ENCODE assay signal across 8 cellular contexts in the genomic region with DNA sequence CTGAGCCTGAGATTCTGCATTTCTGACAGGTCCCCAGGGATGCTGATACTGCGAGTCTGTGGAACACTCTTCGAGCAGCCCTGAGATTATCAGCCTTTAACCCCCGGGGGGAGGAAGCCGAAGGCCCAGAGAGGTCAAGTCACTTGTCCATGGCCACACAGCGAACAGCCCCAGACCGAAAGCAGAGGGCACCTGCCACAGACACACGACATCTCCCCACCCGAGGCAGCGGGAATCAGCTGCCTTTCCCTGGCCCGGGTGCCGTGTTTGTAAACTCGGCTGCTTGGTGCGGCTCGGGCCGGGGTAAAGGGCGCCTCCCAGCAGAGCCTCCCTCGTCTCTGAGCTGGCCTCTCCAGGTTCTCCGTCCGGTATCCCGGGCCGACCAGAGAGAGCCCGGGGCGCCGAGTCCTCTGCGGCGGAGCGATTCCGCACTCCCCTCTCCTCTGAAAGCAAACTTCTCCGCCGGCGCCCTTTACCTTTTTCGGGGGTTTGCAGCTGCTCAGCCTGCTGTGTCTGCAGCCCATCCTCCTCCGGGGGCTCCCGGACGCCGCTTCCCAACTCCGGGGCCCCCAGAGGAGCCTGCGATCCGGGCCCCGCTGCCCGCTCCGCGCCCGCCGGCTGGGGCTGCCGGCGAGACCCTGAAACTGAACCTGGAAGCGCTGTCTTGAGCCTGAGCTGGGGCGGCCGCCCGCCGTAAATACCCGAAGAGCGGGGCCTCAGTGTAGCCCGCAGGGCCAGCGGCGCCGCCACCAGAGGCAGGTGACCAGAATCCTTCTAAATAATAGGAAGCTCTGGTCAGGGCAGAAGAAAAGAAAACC. TPM values are rescaled to one million over a fixed set of nuclear protein-coding genes. Genes with fewer than 3 reads are reported as not detected.
DNase-seq lines count a peak whose midpoint lies in the region; ATAC-seq, FAIRE-seq and TF ChIP-seq lines count a peak whose summit lies in the region.

A gene with protein sequence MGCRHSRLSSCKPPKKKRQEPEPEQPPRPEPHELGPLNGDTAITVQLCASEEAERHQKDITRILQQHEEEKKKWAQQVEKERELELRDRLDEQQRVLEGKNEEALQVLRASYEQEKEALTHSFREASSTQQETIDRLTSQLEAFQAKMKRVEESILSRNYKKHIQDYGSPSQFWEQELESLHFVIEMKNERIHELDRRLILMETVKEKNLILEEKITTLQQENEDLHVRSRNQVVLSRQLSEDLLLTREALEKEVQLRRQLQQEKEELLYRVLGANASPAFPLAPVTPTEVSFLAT (minus strand): TSS at position 646 of the 818 bp plus-strand sequence. CDS start 122 bp downstream, at position 524.

- no peak for FAIRE-seq in D721Med (lab: Jason Lieb, UNC)

- H3K4me1 Mint-ChIP-seq in nephron progenitor cell, result peaks cover 29% of the 10 kb centered on the region

- no peaks in the 10 kb centered on the region for H3K36me3 ChIP-seq in upper lobe of left lung

- ATAC-seq in GM19438 (IDR thresholded peaks at IDR 0.05; ENCODE audit: low read depth, unreplicated experiment) (peak; percentile 67), HG03520 (IDR thresholded peaks at IDR 0.05; ENCODE audit: unreplicated experiment) (peak; percentile 62), foreskin keratinocyte (peak; percentile 88), upper lobe of left lung (ENCODE audit: low FRiP score in 2 of 2) (peak; percentile 83 to 94)

- TF ChIP-seq CTCF in D721Med (IDR thresholded peaks at IDR 0.05; ENCODE audit: insufficient read depth, missing control alignments) (no peak), foreskin keratinocyte (conservative IDR thresholded peaks at IDR 0.05) (peak; percentile 37), nephron progenitor cell (IDR thresholded peaks at IDR 0.05) (no peak), upper lobe of left lung (IDR thresholded peaks at IDR 0.05) (peak in 2 of 6 experiments; percentile 20 to 25)

- H3K27me3 ChIP-seq in foreskin keratinocyte (no peaks in the 10 kb centered on the region), upper lobe of left lung (no peaks in the 10 kb centered on the region)

- DNase-seq in D721Med (ENCODE audit: insufficient read length, low spot score) (peak; percentile 70), foreskin keratinocyte (peak in 1 of 2 donors; percentile 44), nephron progenitor cell (peak; percentile 80), upper lobe of left lung (peak; percentile 92 to 95)
- peak; percentile 46 for DNase-seq in activated effector memory CD4-positive, alpha-beta T cell treated with Interleukin-2 at 50 U/mL for 16 hours

- peaks cover 36% of the 10 kb centered on the region for H3K27me3 Mint-ChIP-seq in nephron progenitor cell (ENCODE audit: low read depth, poor library complexity)

- no peaks in the 10 kb centered on the region for H3K9me3 Mint-ChIP-seq in nephron progenitor cell

- H3K27ac Mint-ChIP-seq in nephron progenitor cell, result no peak within 1 kb of the TSS

- H3K27ac ChIP-seq in foreskin keratinocyte (no peak within 1 kb of the TSS), upper lobe of left lung (peak within 1 kb of the TSS; percentile 89 to 95 (median 94))

- peak in 3 of 4 donors; percentile 49 to 93 (median 93) for TF ChIP-seq POLR2A in upper lobe of left lung (IDR thresholded peaks at IDR 0.05)

- H3K4me3 Mint-ChIP-seq in nephron progenitor cell, result peak within 1 kb of the TSS; percentile 86

- no peak for TF ChIP-seq EP300 in upper lobe of left lung (IDR thresholded peaks at IDR 0.05)

- H3K4me1 ChIP-seq in foreskin keratinocyte (no peaks in the 10 kb centered on the region), upper lobe of left lung (peaks cover 39 to 58% (median 47%) of the 10 kb centered on the region in 4 donors)

- whole genome bisulfite sequencing in upper lobe of left lung, 2 donors, result 0 to 1% methylated on average over 10 to 47 of the region's 58 CpGs

- peak within 1 kb of the TSS; percentile 63 to 98 (median 69) for H3K4me3 ChIP-seq in upper lobe of left lung

- H3K9me3 ChIP-seq in upper lobe of left lung, result no peaks in the 10 kb centered on the region

- no peaks in the 10 kb centered on the region for H3K36me3 Mint-ChIP-seq in nephron progenitor cell (ENCODE audit: low read depth)

TF ChIP-seq in PFSK-1, 5 proteins besides CTCF, POLR2A, EP300 and RAD21:
- TF ChIP-seq SIN3A (IDR thresholded peaks at IDR 0.05; ENCODE audit: borderline replicate concordance, insufficient read depth, low read length) (no peak), FOXP2 (optimal IDR thresholded peaks at IDR 0.05; ENCODE audit: borderline replicate concordance, extremely low read depth, extremely low read length, insufficient read depth) (no peak), TAF1 (IDR thresholded peaks at IDR 0.05; ENCODE audit: borderline replicate concordance, insufficient read depth, low read length) (no peak), POLR2AphosphoS5 (IDR thresholded peaks at IDR 0.05; ENCODE audit: low read depth, low read length) (peak; percentile 62; the same call in 1 of the 2 replicates)
- TF ChIP-seq, protein P1, sequence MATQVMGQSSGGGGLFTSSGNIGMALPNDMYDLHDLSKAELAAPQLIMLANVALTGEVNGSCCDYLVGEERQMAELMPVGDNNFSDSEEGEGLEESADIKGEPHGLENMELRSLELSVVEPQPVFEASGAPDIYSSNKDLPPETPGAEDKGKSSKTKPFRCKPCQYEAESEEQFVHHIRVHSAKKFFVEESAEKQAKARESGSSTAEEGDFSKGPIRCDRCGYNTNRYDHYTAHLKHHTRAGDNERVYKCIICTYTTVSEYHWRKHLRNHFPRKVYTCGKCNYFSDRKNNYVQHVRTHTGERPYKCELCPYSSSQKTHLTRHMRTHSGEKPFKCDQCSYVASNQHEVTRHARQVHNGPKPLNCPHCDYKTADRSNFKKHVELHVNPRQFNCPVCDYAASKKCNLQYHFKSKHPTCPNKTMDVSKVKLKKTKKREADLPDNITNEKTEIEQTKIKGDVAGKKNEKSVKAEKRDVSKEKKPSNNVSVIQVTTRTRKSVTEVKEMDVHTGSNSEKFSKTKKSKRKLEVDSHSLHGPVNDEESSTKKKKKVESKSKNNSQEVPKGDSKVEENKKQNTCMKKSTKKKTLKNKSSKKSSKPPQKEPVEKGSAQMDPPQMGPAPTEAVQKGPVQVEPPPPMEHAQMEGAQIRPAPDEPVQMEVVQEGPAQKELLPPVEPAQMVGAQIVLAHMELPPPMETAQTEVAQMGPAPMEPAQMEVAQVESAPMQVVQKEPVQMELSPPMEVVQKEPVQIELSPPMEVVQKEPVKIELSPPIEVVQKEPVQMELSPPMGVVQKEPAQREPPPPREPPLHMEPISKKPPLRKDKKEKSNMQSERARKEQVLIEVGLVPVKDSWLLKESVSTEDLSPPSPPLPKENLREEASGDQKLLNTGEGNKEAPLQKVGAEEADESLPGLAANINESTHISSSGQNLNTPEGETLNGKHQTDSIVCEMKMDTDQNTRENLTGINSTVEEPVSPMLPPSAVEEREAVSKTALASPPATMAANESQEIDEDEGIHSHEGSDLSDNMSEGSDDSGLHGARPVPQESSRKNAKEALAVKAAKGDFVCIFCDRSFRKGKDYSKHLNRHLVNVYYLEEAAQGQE (IDR thresholded peaks at IDR 0.05; ENCODE audit: insufficient read depth in 1 of 2, low read depth in 2 of 2, low read length in 2 of 2), result no peak
TF ChIP-seq in PFSK-1: peak in this region for 1.

RNA-seq across cellular contexts. Expression of the gene that starts here (rescaled TPM):
- polyA plus RNA-seq in PFSK-1 (2012; ENCODE audit: insufficient read length, low read depth), result 2.2 TPM
- total RNA-seq in foreskin keratinocyte, result 4.3 and 6.1 TPM in 2 replicates
- 3.5 and 4.2 TPM in 2 replicates for polyA plus RNA-seq in foreskin keratinocyte
- total RNA-seq in upper lobe of left lung, result 100 to 1,000 TPM in 3 of 6 donors, 10 to 100 TPM in 3; 61.0 to 119 (median 92.6) TPM
